Comparison of ENCODE assay signal across 8 cellular contexts in the genomic region with DNA sequence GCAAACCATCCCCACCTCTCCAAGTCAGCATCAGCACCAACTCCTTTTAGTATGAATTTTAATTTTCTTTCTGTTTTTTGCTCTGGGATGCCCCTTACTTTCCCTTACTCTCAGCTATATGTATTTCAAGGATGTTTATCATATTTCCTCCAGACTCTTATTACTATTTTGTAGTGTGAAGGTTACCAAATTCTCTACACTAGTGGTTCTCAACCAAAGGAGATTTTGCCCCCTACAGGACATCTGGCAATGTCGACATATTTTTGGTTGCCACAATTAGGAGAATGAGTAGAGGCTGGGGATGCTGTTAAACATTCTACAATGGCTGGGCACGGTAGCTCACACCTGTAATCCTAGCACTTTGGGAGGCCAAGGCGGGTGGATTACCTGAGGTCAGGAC. TPM values are rescaled to one million over a fixed set of nuclear protein-coding genes. Genes with fewer than 3 reads are reported as not detected.
DNase-seq lines count a peak whose midpoint lies in the region; ATAC-seq and FAIRE-seq lines count a peak whose summit lies in the region.

No MANE protein-coding gene starts in this region.

- H3K9ac ChIP-seq in Karpas-422 (ENCODE audit: low read length): no peak overlapping the region

- no peaks in the 10 kb centered on the region for H3K9me2 ChIP-seq in Karpas-422 (replicated peaks; ENCODE audit: insufficient read depth, low read length)

- no peak overlapping the region for H3K27ac Mint-ChIP-seq in activated naive CD4-positive, alpha-beta T cell treated with anti-CD3 and anti-CD28 coated beads, Interleukin-2, amount 10 ng/mL, durations not matched to agents 7 days and 5 days
- H3K27ac Mint-ChIP-seq in activated naive CD4-positive, alpha-beta T cell treated with anti-CD3 and anti-CD28 coated beads, Interleukin-2, amount 50 U/mL, for 72 hours: no peak overlapping the region
- H3K27ac Mint-ChIP-seq in activated naive CD8-positive, alpha-beta T cell treated with anti-CD3 and anti-CD28 coated beads, Interleukin-2, amount 50 U/mL, for 24 hours: no peak overlapping the region
- no peak overlapping the region for H3K27ac Mint-ChIP-seq in immature natural killer cell

- H3K36me3 Mint-ChIP-seq in activated naive CD4-positive, alpha-beta T cell treated with anti-CD3 and anti-CD28 coated beads, Interleukin-2, amount 10 ng/mL, durations not matched to agents 7 days and 5 days: peaks cover 4% of the 10 kb centered on the region
- H3K36me3 Mint-ChIP-seq in activated naive CD4-positive, alpha-beta T cell treated with anti-CD3 and anti-CD28 coated beads, Interleukin-2, amount 50 U/mL, for 72 hours: no peaks in the 10 kb centered on the region
- peaks cover 3% of the 10 kb centered on the region for H3K36me3 Mint-ChIP-seq in activated naive CD8-positive, alpha-beta T cell treated with anti-CD3 and anti-CD28 coated beads, Interleukin-2, amount 50 U/mL, for 24 hours (ENCODE audit: low read depth)
- H3K36me3 Mint-ChIP-seq in immature natural killer cell: peaks cover 4 to 9% (median 6%) of the 10 kb centered on the region in 3 donors

- H3K36me3 ChIP-seq in Karpas-422 (ENCODE audit: insufficient read depth, low read length): peaks cover 21% of the 10 kb centered on the region; the same call in 1 of the 2 replicates

- no peak for ATAC-seq in activated naive CD4-positive, alpha-beta T cell treated with anti-CD3 and anti-CD28 coated beads, Interleukin-2, amount 50 U/mL, for 72 hours
- ATAC-seq in activated naive CD8-positive, alpha-beta T cell treated with anti-CD3 and anti-CD28 coated beads, Interleukin-2, amount 50 U/mL, for 24 hours: peak; percentile 52
- ATAC-seq in GM18517 (IDR thresholded peaks at IDR 0.05; ENCODE audit: unreplicated experiment): no peak

- H3K4me1 ChIP-seq in Karpas-422 (ENCODE audit: low read length): no peaks in the 10 kb centered on the region

- no peaks in the 10 kb centered on the region for H3K9me3 Mint-ChIP-seq in activated naive CD4-positive, alpha-beta T cell treated with anti-CD3 and anti-CD28 coated beads, Interleukin-2, amount 10 ng/mL, durations not matched to agents 7 days and 5 days
- no peaks in the 10 kb centered on the region for H3K9me3 Mint-ChIP-seq in activated naive CD4-positive, alpha-beta T cell treated with anti-CD3 and anti-CD28 coated beads, Interleukin-2, amount 50 U/mL, for 72 hours
- H3K9me3 Mint-ChIP-seq in activated naive CD8-positive, alpha-beta T cell treated with anti-CD3 and anti-CD28 coated beads, Interleukin-2, amount 50 U/mL, for 24 hours: no peaks in the 10 kb centered on the region
- H3K9me3 Mint-ChIP-seq in immature natural killer cell: no peaks in the 10 kb centered on the region

- H3K9me3 ChIP-seq in Karpas-422 (ENCODE audit: low read length): no peaks in the 10 kb centered on the region

- H3K27me3 ChIP-seq in Karpas-422 (ENCODE audit: low read length): no peaks in the 10 kb centered on the region

- no peak overlapping the region for H3K4me3 ChIP-seq in Karpas-422 (ENCODE audit: low read length)

- H2AFZ ChIP-seq in Karpas-422 (ENCODE audit: low read length): no peak overlapping the region

- H3K4me1 Mint-ChIP-seq in activated naive CD4-positive, alpha-beta T cell treated with anti-CD3 and anti-CD28 coated beads, Interleukin-2, amount 10 ng/mL, durations not matched to agents 7 days and 5 days: peaks cover 7% of the 10 kb centered on the region
- peaks cover 2% of the 10 kb centered on the region for H3K4me1 Mint-ChIP-seq in activated naive CD8-positive, alpha-beta T cell treated with anti-CD3 and anti-CD28 coated beads, Interleukin-2, amount 50 U/mL, for 24 hours
- no peaks in the 10 kb centered on the region for H3K4me1 Mint-ChIP-seq in immature natural killer cell

- FAIRE-seq in frontal cortex (lab: Jason Lieb, UNC): no peak

- peaks cover 7% of the 10 kb centered on the region; the same call in 1 of the 2 replicates for H3K79me2 ChIP-seq in Karpas-422 (ENCODE audit: low read length)

- CTCF ChIA-PET in activated naive CD4-positive, alpha-beta T cell treated with anti-CD3 and anti-CD28 coated beads, Interleukin-2, amount 10 ng/mL, durations not matched to agents 7 days and 5 days (lab: Charles Lee): interaction anchor here (0.7 to 1.5 kb wide), 4 partner anchors 19 to 408 kb away, joined by 3 to 4 read pairs (median 3); a partner anchor contains a TSS

- H3K27me3 Mint-ChIP-seq in activated naive CD4-positive, alpha-beta T cell treated with anti-CD3 and anti-CD28 coated beads, Interleukin-2, amount 10 ng/mL, durations not matched to agents 7 days and 5 days: no peaks in the 10 kb centered on the region
- no peaks in the 10 kb centered on the region for H3K27me3 Mint-ChIP-seq in activated naive CD8-positive, alpha-beta T cell treated with anti-CD3 and anti-CD28 coated beads, Interleukin-2, amount 50 U/mL, for 24 hours
- no peaks in the 10 kb centered on the region for H3K27me3 Mint-ChIP-seq in immature natural killer cell (ENCODE audit: low read depth in 3 of 3)

- H3K4me2 ChIP-seq in Karpas-422 (ENCODE audit: low read depth, low read length, poor library complexity, severe bottlenecking): no peak overlapping the region

- no peaks in the 10 kb centered on the region for H4K20me1 ChIP-seq in Karpas-422 (ENCODE audit: insufficient read depth, low read depth, low read length)

- H3K4me3 Mint-ChIP-seq in activated naive CD4-positive, alpha-beta T cell treated with anti-CD3 and anti-CD28 coated beads, Interleukin-2, amount 10 ng/mL, durations not matched to agents 7 days and 5 days: no peak overlapping the region
- H3K4me3 Mint-ChIP-seq in activated naive CD8-positive, alpha-beta T cell treated with anti-CD3 and anti-CD28 coated beads, Interleukin-2, amount 50 U/mL, for 24 hours: no peak overlapping the region
- no peak overlapping the region for H3K4me3 Mint-ChIP-seq in immature natural killer cell

- DNase-seq in activated naive CD4-positive, alpha-beta T cell treated with anti-CD3 and anti-CD28 coated beads, Interleukin-2, amount 10 ng/mL, durations not matched to agents 7 days and 5 days: peak; percentile 39
- no peak for DNase-seq in activated naive CD4-positive, alpha-beta T cell treated with anti-CD3 and anti-CD28 coated beads, Interleukin-2, amount 50 U/mL, for 72 hours (ENCODE audit: low spot score in 2 of 2)
- DNase-seq in Karpas-422 (peak; percentile 83), immature natural killer cell (peak; percentile 12 to 13 (median 13)), retina (no peak), frontal cortex (ENCODE audit: low spot score in 2 of 2) (no peak)
- no peak for DNase-seq in activated naive CD8-positive, alpha-beta T cell treated with anti-CD3 and anti-CD28 coated beads, Interleukin-2, amount 50 U/mL, for 24 hours

- H3K27ac ChIP-seq in Karpas-422 (ENCODE audit: low read length): no peak overlapping the region

RNA-seq across cellular contexts. Expression of a gene that starts 29.1 kb away (rescaled TPM):
- 10 to 100 TPM; 22.5 to 33.1 TPM for total RNA-seq in activated naive CD4-positive, alpha-beta T cell treated with anti-CD3 and anti-CD28 coated beads, Interleukin-2, amount 50 U/mL, for 72 hours
- total RNA-seq in Karpas-422 (2014; rRNA removed; shearing (Covaris generic); ENCODE audit: low replicate concordance): 49.9 and 84.1 TPM in 2 replicates
- 10 to 100 TPM; 13.8 to 15.5 (median 14.3) TPM for polyA plus RNA-seq in immature natural killer cell
- total RNA-seq in frontal cortex: 81.9 TPM

RNA-seq across cellular contexts. Expression of a gene that starts 51.5 kb away (rescaled TPM):
- 10 to 100 TPM; 17.3 to 20.7 TPM for total RNA-seq in activated naive CD4-positive, alpha-beta T cell treated with anti-CD3 and anti-CD28 coated beads, Interleukin-2, amount 50 U/mL, for 72 hours
- total RNA-seq in Karpas-422 (2014; rRNA removed; shearing (Covaris generic); ENCODE audit: low replicate concordance): 32.9 and 42.7 TPM in 2 replicates
- 1 to 10 TPM; 2.4 to 6.4 (median 3.5) TPM for polyA plus RNA-seq in immature natural killer cell
- total RNA-seq in frontal cortex: 18.3 TPM

RNA-seq across cellular contexts. Expression of a gene that starts 51.6 kb away (rescaled TPM):
- total RNA-seq in activated naive CD4-positive, alpha-beta T cell treated with anti-CD3 and anti-CD28 coated beads, Interleukin-2, amount 50 U/mL, for 72 hours: 10 to 100 TPM; 13.6 to 17.2 TPM
- 31.9 and 38.6 TPM in 2 replicates for total RNA-seq in Karpas-422 (2014; rRNA removed; shearing (Covaris generic); ENCODE audit: low replicate concordance)
- polyA plus RNA-seq in immature natural killer cell: 10 to 100 TPM; 13.6 to 20.9 (median 20.0) TPM
- 7.7 TPM for total RNA-seq in frontal cortex

Comparison
In these comparisons a context has a peak if more than half of its experiments do, and no peak if none do; other contexts are left out.
1. DNase-seq: peak in activated naive CD4-positive, alpha-beta T cell treated with anti-CD3 and anti-CD28 coated beads, Interleukin-2, amount 10 ng/mL, durations not matched to agents 7 days and 5 days (single experiment), Karpas-422 (single experiment) and immature natural killer cell (3 of 3); none in activated naive CD4-positive, alpha-beta T cell treated with anti-CD3 and anti-CD28 coated beads, Interleukin-2, amount 50 U/mL, for 72 hours (0 of 2), activated naive CD8-positive, alpha-beta T cell treated with anti-CD3 and anti-CD28 coated beads, Interleukin-2, amount 50 U/mL, for 24 hours (single experiment), retina (single experiment) and frontal cortex (0 of 2).